In the genomic region with DNA sequence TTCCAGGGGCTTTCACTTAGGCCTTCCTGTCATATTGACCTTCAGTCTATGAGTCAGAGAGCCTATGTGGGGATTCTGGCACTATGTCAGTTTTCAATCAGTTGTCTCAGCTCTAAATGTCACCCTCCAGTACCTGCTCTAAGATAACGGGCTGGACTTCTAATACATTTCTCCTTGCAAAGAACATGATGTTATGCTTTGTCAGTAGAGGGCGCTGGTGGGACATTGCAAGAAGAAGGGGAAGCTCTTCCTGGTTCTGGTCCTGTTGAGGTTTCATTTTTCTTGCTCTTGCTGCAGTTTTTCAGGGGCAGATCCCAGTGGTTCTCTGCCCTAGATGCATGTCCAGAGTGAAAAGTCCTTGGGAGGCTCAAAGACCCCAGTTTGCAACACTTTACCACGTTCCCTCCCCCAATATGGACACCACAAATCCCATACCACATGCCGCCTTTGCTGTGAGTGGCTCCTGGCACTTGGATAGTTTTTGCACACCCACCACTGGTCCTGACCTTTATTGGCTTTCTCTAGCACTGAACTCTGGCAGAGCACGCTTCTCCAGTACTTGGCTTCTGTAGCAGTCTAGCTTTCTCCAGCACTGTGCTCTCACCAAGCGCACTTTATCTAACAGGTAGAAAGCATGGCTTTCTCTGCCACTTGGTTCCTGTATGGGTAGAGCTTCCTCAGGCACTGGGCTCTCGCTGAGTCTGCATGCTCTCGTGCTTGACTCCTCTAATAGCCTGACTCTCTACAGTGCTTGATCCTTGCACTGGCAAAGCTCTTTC, we compare ENCODE assay signal across 1 cellular context.
TF ChIP-seq lines count a peak whose summit lies in the region.

No MANE protein-coding gene starts in this region.

TF ChIP-seq in HepG2, 621 proteins besides CTCF, POLR2A, EP300 and RAD21 (continues in another document):
- TF ChIP-seq IRX3 (CRISPR knock-in tag; IDR thresholded peaks at IDR 0.05; ENCODE audit: borderline replicate concordance, low read depth), result no peak
- TF ChIP-seq IKZF1 (IDR thresholded peaks at IDR 0.05), result no peak
- TF ChIP-seq NFATC3 (CRISPR knock-in tag; IDR thresholded peaks at IDR 0.05), result no peak
- TF ChIP-seq, protein P1, sequence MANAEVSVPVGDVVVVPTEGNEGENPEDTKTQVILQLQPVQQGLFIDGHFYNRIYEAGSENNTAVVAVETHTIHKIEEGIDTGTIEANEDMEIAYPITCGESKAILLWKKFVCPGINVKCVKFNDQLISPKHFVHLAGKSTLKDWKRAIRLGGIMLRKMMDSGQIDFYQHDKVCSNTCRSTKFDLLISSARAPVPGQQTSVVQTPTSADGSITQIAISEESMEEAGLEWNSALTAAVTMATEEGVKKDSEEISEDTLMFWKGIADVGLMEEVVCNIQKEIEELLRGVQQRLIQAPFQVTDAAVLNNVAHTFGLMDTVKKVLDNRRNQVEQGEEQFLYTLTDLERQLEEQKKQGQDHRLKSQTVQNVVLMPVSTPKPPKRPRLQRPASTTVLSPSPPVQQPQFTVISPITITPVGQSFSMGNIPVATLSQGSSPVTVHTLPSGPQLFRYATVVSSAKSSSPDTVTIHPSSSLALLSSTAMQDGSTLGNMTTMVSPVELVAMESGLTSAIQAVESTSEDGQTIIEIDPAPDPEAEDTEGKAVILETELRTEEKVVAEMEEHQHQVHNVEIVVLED (CRISPR knock-in tag; IDR thresholded peaks at IDR 0.05; ENCODE audit: borderline replicate concordance), result peak; percentile 56
- no peak for TF ChIP-seq ZNF83 (CRISPR knock-in tag; IDR thresholded peaks at IDR 0.05; ENCODE audit: borderline replicate concordance)
- TF ChIP-seq FOXC1 (CRISPR knock-in tag; IDR thresholded peaks at IDR 0.05; ENCODE audit: borderline replicate concordance), result no peak
- TF ChIP-seq, protein P2, sequence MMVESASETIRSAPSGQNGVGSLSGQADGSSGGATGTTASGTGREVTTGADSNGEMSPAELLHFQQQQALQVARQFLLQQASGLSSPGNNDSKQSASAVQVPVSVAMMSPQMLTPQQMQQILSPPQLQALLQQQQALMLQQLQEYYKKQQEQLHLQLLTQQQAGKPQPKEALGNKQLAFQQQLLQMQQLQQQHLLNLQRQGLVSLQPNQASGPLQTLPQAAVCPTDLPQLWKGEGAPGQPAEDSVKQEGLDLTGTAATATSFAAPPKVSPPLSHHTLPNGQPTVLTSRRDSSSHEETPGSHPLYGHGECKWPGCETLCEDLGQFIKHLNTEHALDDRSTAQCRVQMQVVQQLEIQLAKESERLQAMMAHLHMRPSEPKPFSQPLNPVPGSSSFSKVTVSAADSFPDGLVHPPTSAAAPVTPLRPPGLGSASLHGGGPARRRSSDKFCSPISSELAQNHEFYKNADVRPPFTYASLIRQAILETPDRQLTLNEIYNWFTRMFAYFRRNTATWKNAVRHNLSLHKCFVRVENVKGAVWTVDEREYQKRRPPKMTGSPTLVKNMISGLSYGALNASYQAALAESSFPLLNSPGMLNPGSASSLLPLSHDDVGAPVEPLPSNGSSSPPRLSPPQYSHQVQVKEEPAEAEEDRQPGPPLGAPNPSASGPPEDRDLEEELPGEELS (CRISPR knock-in tag; IDR thresholded peaks at IDR 0.05), result no peak; the same call in 1 of the 2 replicates
- TF ChIP-seq BHLHE40 (IDR thresholded peaks at IDR 0.05; ENCODE audit: low read length), result 0 out of 2 replicates have a peak, but pooled peaks have one; percentile 34
- TF ChIP-seq ATF7-NPFF (CRISPR knock-in tag; IDR thresholded peaks at IDR 0.05; ENCODE audit: low read depth), result no peak
- TF ChIP-seq SRSF9 (IDR thresholded peaks at IDR 0.05; ENCODE audit: borderline replicate concordance, insufficient read depth, low read depth, low read length, poor library complexity, severe bottlenecking), result no peak
- peak; percentile 77; the same call in 1 of the 2 replicates for TF ChIP-seq ZNF572 (CRISPR knock-in tag; IDR thresholded peaks at IDR 0.05)
- 0 out of 2 replicates have a peak, but pooled peaks have one; percentile 56 for TF ChIP-seq TIGD3 (CRISPR knock-in tag; IDR thresholded peaks at IDR 0.05; ENCODE audit: borderline replicate concordance)
- TF ChIP-seq ZNF747 (CRISPR knock-in tag; IDR thresholded peaks at IDR 0.05; ENCODE audit: borderline replicate concordance), result no peak
- TF ChIP-seq, protein P3, sequence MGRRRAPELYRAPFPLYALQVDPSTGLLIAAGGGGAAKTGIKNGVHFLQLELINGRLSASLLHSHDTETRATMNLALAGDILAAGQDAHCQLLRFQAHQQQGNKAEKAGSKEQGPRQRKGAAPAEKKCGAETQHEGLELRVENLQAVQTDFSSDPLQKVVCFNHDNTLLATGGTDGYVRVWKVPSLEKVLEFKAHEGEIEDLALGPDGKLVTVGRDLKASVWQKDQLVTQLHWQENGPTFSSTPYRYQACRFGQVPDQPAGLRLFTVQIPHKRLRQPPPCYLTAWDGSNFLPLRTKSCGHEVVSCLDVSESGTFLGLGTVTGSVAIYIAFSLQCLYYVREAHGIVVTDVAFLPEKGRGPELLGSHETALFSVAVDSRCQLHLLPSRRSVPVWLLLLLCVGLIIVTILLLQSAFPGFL (CRISPR knock-in tag; IDR thresholded peaks at IDR 0.05), result no peak
- TF ChIP-seq WIZ (CRISPR knock-in tag; IDR thresholded peaks at IDR 0.05), result no peak
- no peak for TF ChIP-seq ZFP62 (CRISPR knock-in tag; IDR thresholded peaks at IDR 0.05)
- peak; percentile 61; the same call in 1 of the 2 replicates for TF ChIP-seq ELF4 (CRISPR knock-in tag; IDR thresholded peaks at IDR 0.05; ENCODE audit: borderline replicate concordance)
- no peak for TF ChIP-seq NKX3-1 (CRISPR knock-in tag; IDR thresholded peaks at IDR 0.05)
- TF ChIP-seq HDAC2 (CRISPR knock-in tag; IDR thresholded peaks at IDR 0.05), result peak; percentile 52
- TF ChIP-seq ZNF510 (CRISPR knock-in tag; IDR thresholded peaks at IDR 0.05; ENCODE audit: low read depth), result no peak
- TF ChIP-seq, protein P4, sequence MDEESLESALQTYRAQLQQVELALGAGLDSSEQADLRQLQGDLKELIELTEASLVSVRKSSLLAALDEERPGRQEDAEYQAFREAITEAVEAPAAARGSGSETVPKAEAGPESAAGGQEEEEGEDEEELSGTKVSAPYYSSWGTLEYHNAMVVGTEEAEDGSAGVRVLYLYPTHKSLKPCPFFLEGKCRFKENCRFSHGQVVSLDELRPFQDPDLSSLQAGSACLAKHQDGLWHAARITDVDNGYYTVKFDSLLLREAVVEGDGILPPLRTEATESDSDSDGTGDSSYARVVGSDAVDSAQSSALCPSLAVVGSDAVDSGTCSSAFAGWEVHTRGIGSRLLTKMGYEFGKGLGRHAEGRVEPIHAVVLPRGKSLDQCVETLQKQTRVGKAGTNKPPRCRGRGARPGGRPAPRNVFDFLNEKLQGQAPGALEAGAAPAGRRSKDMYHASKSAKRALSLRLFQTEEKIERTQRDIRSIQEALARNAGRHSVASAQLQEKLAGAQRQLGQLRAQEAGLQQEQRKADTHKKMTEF (CRISPR knock-in tag; IDR thresholded peaks at IDR 0.05), result peak; percentile 62; the same call in 1 of the 2 replicates
- no peak for TF ChIP-seq BRCA1 (CRISPR knock-in tag; IDR thresholded peaks at IDR 0.05)
- 0 out of 2 replicates have a peak, but pooled peaks have one; percentile 29 for TF ChIP-seq HIVEP1 (CRISPR knock-in tag; IDR thresholded peaks at IDR 0.05)
- peak; percentile 98 for TF ChIP-seq SMC3 (IDR thresholded peaks at IDR 0.05; ENCODE audit: low read length)
- TF ChIP-seq NAIF1 (CRISPR knock-in tag; IDR thresholded peaks at IDR 0.05; ENCODE audit: borderline replicate concordance), result no peak
- TF ChIP-seq, protein P5, sequence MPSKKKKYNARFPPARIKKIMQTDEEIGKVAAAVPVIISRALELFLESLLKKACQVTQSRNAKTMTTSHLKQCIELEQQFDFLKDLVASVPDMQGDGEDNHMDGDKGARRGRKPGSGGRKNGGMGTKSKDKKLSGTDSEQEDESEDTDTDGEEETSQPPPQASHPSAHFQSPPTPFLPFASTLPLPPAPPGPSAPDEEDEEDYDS (CRISPR knock-in tag; IDR thresholded peaks at IDR 0.05), result peak; percentile 69
- no peak for TF ChIP-seq SNAI1 (CRISPR knock-in tag; IDR thresholded peaks at IDR 0.05; ENCODE audit: borderline replicate concordance)
- TF ChIP-seq ZNF230 (CRISPR knock-in tag; IDR thresholded peaks at IDR 0.05), result no peak
- TF ChIP-seq TP53 (CRISPR knock-in tag; conservative IDR thresholded peaks at IDR 0.05), result no peak
- no peak; the same call in 1 of the 2 replicates for TF ChIP-seq ZNF569 (CRISPR knock-in tag; IDR thresholded peaks at IDR 0.05; ENCODE audit: borderline replicate concordance)
- no peak for TF ChIP-seq ZNF713 (CRISPR knock-in tag; IDR thresholded peaks at IDR 0.05)
- no peak for TF ChIP-seq SMAD9 (CRISPR knock-in tag; IDR thresholded peaks at IDR 0.05)
- no peak for TF ChIP-seq ZNF10 (CRISPR knock-in tag; IDR thresholded peaks at IDR 0.05; ENCODE audit: borderline replicate concordance, low read depth)
- TF ChIP-seq, protein P6, sequence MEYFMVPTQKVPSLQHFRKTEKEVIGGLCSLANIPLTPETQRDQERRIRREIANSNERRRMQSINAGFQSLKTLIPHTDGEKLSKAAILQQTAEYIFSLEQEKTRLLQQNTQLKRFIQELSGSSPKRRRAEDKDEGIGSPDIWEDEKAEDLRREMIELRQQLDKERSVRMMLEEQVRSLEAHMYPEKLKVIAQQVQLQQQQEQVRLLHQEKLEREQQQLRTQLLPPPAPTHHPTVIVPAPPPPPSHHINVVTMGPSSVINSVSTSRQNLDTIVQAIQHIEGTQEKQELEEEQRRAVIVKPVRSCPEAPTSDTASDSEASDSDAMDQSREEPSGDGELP (IDR thresholded peaks at IDR 0.05; ENCODE audit: borderline replicate concordance, low read depth), result no peak
- no peak; the same call in 1 of the 2 replicates for TF ChIP-seq ZNF205 (CRISPR knock-in tag; IDR thresholded peaks at IDR 0.05)
- peak; percentile 44 for TF ChIP-seq RARA (CRISPR knock-in tag; IDR thresholded peaks at IDR 0.05)
- TF ChIP-seq ZNF225 (CRISPR knock-in tag; IDR thresholded peaks at IDR 0.05), result no peak
- no peak for TF ChIP-seq ZMYM2 (CRISPR knock-in tag; IDR thresholded peaks at IDR 0.05)
- TF ChIP-seq ZC3H13 (CRISPR knock-in tag; IDR thresholded peaks at IDR 0.05), result peak; percentile 80; the same call in 1 of the 2 replicates
- TF ChIP-seq TBP (CRISPR knock-in tag; IDR thresholded peaks at IDR 0.05), result no peak
- TF ChIP-seq CBX5 (CRISPR knock-in tag; IDR thresholded peaks at IDR 0.05; ENCODE audit: borderline replicate concordance), result no peak; the same call in 1 of the 2 replicates
- TF ChIP-seq ZNF430 (CRISPR knock-in tag; IDR thresholded peaks at IDR 0.05), result 0 out of 2 replicates have a peak, but pooled peaks have one; percentile 17
- TF ChIP-seq, protein P7, sequence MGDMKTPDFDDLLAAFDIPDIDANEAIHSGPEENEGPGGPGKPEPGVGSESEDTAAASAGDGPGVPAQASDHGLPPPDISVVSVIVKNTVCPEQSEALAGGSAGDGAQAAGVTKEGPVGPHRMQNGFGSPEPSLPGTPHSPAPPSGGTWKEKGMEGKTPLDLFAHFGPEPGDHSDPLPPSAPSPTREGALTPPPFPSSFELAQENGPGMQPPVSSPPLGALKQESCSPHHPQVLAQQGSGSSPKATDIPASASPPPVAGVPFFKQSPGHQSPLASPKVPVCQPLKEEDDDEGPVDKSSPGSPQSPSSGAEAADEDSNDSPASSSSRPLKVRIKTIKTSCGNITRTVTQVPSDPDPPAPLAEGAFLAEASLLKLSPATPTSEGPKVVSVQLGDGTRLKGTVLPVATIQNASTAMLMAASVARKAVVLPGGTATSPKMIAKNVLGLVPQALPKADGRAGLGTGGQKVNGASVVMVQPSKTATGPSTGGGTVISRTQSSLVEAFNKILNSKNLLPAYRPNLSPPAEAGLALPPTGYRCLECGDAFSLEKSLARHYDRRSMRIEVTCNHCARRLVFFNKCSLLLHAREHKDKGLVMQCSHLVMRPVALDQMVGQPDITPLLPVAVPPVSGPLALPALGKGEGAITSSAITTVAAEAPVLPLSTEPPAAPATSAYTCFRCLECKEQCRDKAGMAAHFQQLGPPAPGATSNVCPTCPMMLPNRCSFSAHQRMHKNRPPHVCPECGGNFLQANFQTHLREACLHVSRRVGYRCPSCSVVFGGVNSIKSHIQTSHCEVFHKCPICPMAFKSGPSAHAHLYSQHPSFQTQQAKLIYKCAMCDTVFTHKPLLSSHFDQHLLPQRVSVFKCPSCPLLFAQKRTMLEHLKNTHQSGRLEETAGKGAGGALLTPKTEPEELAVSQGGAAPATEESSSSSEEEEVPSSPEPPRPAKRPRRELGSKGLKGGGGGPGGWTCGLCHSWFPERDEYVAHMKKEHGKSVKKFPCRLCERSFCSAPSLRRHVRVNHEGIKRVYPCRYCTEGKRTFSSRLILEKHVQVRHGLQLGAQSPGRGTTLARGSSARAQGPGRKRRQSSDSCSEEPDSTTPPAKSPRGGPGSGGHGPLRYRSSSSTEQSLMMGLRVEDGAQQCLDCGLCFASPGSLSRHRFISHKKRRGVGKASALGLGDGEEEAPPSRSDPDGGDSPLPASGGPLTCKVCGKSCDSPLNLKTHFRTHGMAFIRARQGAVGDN (CRISPR knock-in tag; IDR thresholded peaks at IDR 0.05), result peak; percentile 25; the same call in 1 of the 2 replicates
- no peak for TF ChIP-seq RARG (CRISPR knock-in tag; IDR thresholded peaks at IDR 0.05; ENCODE audit: low read depth)
- no peak for TF ChIP-seq ZNF790 (CRISPR knock-in tag; IDR thresholded peaks at IDR 0.05; ENCODE audit: borderline replicate concordance)
- TF ChIP-seq, protein P8, sequence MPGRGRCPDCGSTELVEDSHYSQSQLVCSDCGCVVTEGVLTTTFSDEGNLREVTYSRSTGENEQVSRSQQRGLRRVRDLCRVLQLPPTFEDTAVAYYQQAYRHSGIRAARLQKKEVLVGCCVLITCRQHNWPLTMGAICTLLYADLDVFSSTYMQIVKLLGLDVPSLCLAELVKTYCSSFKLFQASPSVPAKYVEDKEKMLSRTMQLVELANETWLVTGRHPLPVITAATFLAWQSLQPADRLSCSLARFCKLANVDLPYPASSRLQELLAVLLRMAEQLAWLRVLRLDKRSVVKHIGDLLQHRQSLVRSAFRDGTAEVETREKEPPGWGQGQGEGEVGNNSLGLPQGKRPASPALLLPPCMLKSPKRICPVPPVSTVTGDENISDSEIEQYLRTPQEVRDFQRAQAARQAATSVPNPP (CRISPR knock-in tag; IDR thresholded peaks at IDR 0.05), result no peak
- TF ChIP-seq MEIS2 (CRISPR knock-in tag; IDR thresholded peaks at IDR 0.05), result peak; percentile 47; the same call in 1 of the 2 replicates
- no peak for TF ChIP-seq ZNF496 (CRISPR knock-in tag; IDR thresholded peaks at IDR 0.05; ENCODE audit: insufficient replicate concordance)
- TF ChIP-seq XRCC5 (optimal IDR thresholded peaks at IDR 0.05; ENCODE audit: low read length), result peak; percentile 51
- no peak for TF ChIP-seq PAF1 (CRISPR knock-in tag; IDR thresholded peaks at IDR 0.05)
- peak; percentile 74; the same call in 1 of the 2 replicates for TF ChIP-seq ZNF335 (CRISPR knock-in tag; IDR thresholded peaks at IDR 0.05)
